ENCODE assay signal across 20 cellular contexts in genomic region chr2:204575463-204575862, GRCh38.
"Had no signal": no experiment of that assay in that cellular context is flagged by ENCODE, and none has a peak within 500 bp of the region (broad histone marks: within the 10 kb centered on the region; RNA-seq: fewer than 3 reads in every experiment).

No MANE protein-coding gene starts in this region.

- DNase-seq: Kasumi-1, MV-4-11, NCI-H1048, NCI-H1105, NCI-H1417, NCI-H1436 treated with DMSO at 0.1 percent for 48 hours, NCI-H1694, NCI-H187 treated with DMSO at 0.1 percent for 48 hours, NCI-H2081, NCI-H2107, NCI-H2227 treated with DMSO at 0.1 percent for 48 hours, NCI-H524, NCI-H526 treated with DMSO at 0.1 percent for 48 hours, NCI-H748 treated with DMSO at 0.1 percent for 48 hours, SHP77, SK-N-SH had no signal

- H3K27ac ChIP-seq: KMS-11, RWPE1 had no signal

- H3K4me2 ChIP-seq: KMS-11, SK-N-SH had no signal

- H3K4me3 ChIP-seq: K562 had no signal

- H3K9ac ChIP-seq: KMS-11, SK-N-SH had no signal

- H3K9me3 ChIP-seq: SK-N-SH had no signal

- ATAC-seq: HepG2, K562 had no signal
